Comparison of ENCODE assay signal across 20 cellular contexts in genomic region chr14:28875937-28876910, GRCh38.
DNase-seq lines count a peak whose midpoint lies in the region; ATAC-seq, FAIRE-seq and TF ChIP-seq lines count a peak whose summit lies in the region.
"Had no signal": no experiment of that assay in that cellular context is flagged by ENCODE, and none has a peak within 500 bp of the region (broad histone marks: within the 10 kb centered on the region; RNA-seq: fewer than 3 reads in every experiment).

No MANE protein-coding gene starts in this region.

- H3K9me3 Mint-ChIP-seq in WTC11: no peaks in the 10 kb centered on the region
- H3K9me3 Mint-ChIP-seq: nephron progenitor cell had no signal

- POLR2A ChIA-PET in A549 (lab: Yijun Ruan, JAX) (no interaction called here), WTC11 (lab: Charles Lee) (no interaction called here)

- TF ChIP-seq EP300 in A549 (IDR thresholded peaks at IDR 0.05): no peak

- H3K36me3 ChIP-seq in ascending aorta: no peaks in the 10 kb centered on the region
- H3K36me3 ChIP-seq: lower lobe of right lung, transverse colon had no signal

- WGBS in A549 (ENCODE audit: missing lambda C conversion rate): 46% methylated on average over 7 of the region's 7 CpGs

- H3K4me1 ChIP-seq in A549 (no peaks in the 10 kb centered on the region), ascending aorta (no peaks in the 10 kb centered on the region)
- H3K4me1 ChIP-seq: foreskin keratinocyte, lower lobe of right lung, transverse colon had no signal

- H3K27ac Mint-ChIP-seq in WTC11: no peak overlapping the region
- H3K27ac Mint-ChIP-seq: activated CD4-positive, alpha-beta T cell treated with anti-CD3 and anti-CD28 coated beads for 36 hours; activated naive CD8-positive, alpha-beta T cell; nephron progenitor cell had no signal

- no peak for TF ChIP-seq RAD21 in A549 (conservative IDR thresholded peaks at IDR 0.05 in 1 of 2, IDR thresholded peaks at IDR 0.05 in 1 of 2)

- no peak overlapping the region for H3K4me2 ChIP-seq in A549

- CTCF ChIA-PET in A549 (lab: Yijun Ruan, JAX) (no interaction called here), WTC11 (lab: Charles Lee) (interaction anchor here (1.1 kb wide), 2 partner anchors 102 to 120 kb away, joined by 3 to 5 read pairs; no protein-coding TSS in a partner anchor)

- peak; percentile 36 for FAIRE-seq in A549 (lab: Jason Lieb, UNC)
- FAIRE-seq: endometrium had no signal

- H3K4me1 Mint-ChIP-seq in WTC11: peaks cover 7% of the 10 kb centered on the region
- H3K4me1 Mint-ChIP-seq: activated CD4-positive, alpha-beta T cell treated with anti-CD3 and anti-CD28 coated beads for 36 hours had no signal

- no peak for TF ChIP-seq POLR2A in A549 (IDR thresholded peaks at IDR 0.05; ENCODE audit: low read length)

- H3K4me3 ChIP-seq in A549 (no peak overlapping the region), ascending aorta (no peak overlapping the region)
- H3K4me3 ChIP-seq: lower lobe of right lung, transverse colon had no signal

- H3K9me3 ChIP-seq in A549 (no peaks in the 10 kb centered on the region), ascending aorta (no peaks in the 10 kb centered on the region)
- H3K9me3 ChIP-seq: lower lobe of right lung, transverse colon had no signal

- H3K27ac ChIP-seq in A549: no peak overlapping the region
- H3K27ac ChIP-seq in ascending aorta: no peak overlapping the region
- H3K27ac ChIP-seq: foreskin keratinocyte, lower lobe of right lung, transverse colon had no signal

- ATAC-seq in A549 (no peak), WTC11 (peak; percentile 65)
- ATAC-seq: activated CD4-positive, alpha-beta T cell treated with anti-CD3 and anti-CD28 coated beads for 36 hours; foreskin keratinocyte; lower lobe of right lung; right cardiac atrium had no signal

- intact Hi-C loops in ascending aorta (cut with DNase I): no loop called here

- no peak overlapping the region for H3K4me3 Mint-ChIP-seq in WTC11
- H3K4me3 Mint-ChIP-seq: activated CD4-positive, alpha-beta T cell treated with anti-CD3 and anti-CD28 coated beads for 36 hours; activated naive CD8-positive, alpha-beta T cell; nephron progenitor cell had no signal

- DNase-seq in A549 (ENCODE audit: low read depth in 1 of 2, low spot score in 1 of 2) (no peak), NCI-H128 (lab: John Stamatoyannopoulos, UW; ENCODE audit: unreplicated experiment) (peak; percentile 82), NCI-H2171 treated with DMSO at 0.1 percent for 48 hours (lab: John Stamatoyannopoulos, UW) (peak; percentile 90), WTC11 (ENCODE audit: low spot score) (no peak), ascending aorta (ENCODE audit: low spot score in 2 of 2) (no peak), middle frontal gyrus (ENCODE audit: extremely low spot score, low spot score) (no peak)
- DNase-seq in activated CD4-positive, alpha-beta T cell treated with anti-CD3 and anti-CD28 coated beads, Interleukin-2, amount 50 U/mL, for 4 hours: no peak
- DNase-seq in stimulated activated CD4-positive, alpha-beta T cell treated with anti-CD3 and anti-CD28 coated beads, Interleukin-2, amount 100 ng/mL, for 24 hours: no peak
- DNase-seq: activated CD4-positive, alpha-beta T cell treated with anti-CD3 and anti-CD28 coated beads for 36 hours; central memory CD4-positive, alpha-beta T cell; foreskin keratinocyte; lower lobe of right lung; MV-4-11; nephron progenitor cell; right cardiac atrium; stimulated activated CD4-positive, alpha-beta T cell treated with anti-CD3 and anti-CD28 coated beads, Interleukin-4, amount 100 ng/mL, for 4 hours; T-helper 1 cell; transverse colon had no signal

- no peaks in the 10 kb centered on the region for H3K36me3 Mint-ChIP-seq in WTC11
- H3K36me3 Mint-ChIP-seq: activated naive CD8-positive, alpha-beta T cell had no signal

- H3K27me3 ChIP-seq in ascending aorta: no peaks in the 10 kb centered on the region
- H3K27me3 ChIP-seq: foreskin keratinocyte, transverse colon had no signal

- TF ChIP-seq CTCF in A549 (IDR thresholded peaks at IDR 0.05) (no peak), WTC11 (IDR thresholded peaks at IDR 0.05) (no peak), ascending aorta (IDR thresholded peaks at IDR 0.05) (no peak)

- H3K27me3 Mint-ChIP-seq in WTC11 (ENCODE audit: low read depth): no peaks in the 10 kb centered on the region
- H3K27me3 Mint-ChIP-seq: activated CD4-positive, alpha-beta T cell treated with anti-CD3 and anti-CD28 coated beads for 36 hours; activated naive CD8-positive, alpha-beta T cell had no signal

TF ChIP-seq in A549, 52 proteins besides CTCF, POLR2A, EP300 and RAD21:
- TF ChIP-seq JUNB (IDR thresholded peaks at IDR 0.05) (no peak), JUN (IDR thresholded peaks at IDR 0.05) (no peak), EHMT2 (IDR thresholded peaks at IDR 0.05; ENCODE audit: low read depth) (no peak), BCL3 (IDR thresholded peaks at IDR 0.05) (no peak), RFX5 (IDR thresholded peaks at IDR 0.05) (no peak), RCOR1 (IDR thresholded peaks at IDR 0.05; ENCODE audit: low read depth, low read length) (no peak), CHD4 (IDR thresholded peaks at IDR 0.05; ENCODE audit: borderline replicate concordance) (no peak), FOSL2 (IDR thresholded peaks at IDR 0.05) (no peak), FOSL2 (CRISPR knock-in tag; IDR thresholded peaks at IDR 0.05) (no peak), SMC3 (IDR thresholded peaks at IDR 0.05) (no peak), NFE2L2 (conservative IDR thresholded peaks at IDR 0.05; ENCODE audit: low read length) (no peak), TFCP2L1 (CRISPR knock-in tag; IDR thresholded peaks at IDR 0.05) (no peak), RNF2 (IDR thresholded peaks at IDR 0.05; ENCODE audit: borderline replicate concordance, low read depth) (no peak), CBX8 (IDR thresholded peaks at IDR 0.05) (no peak), ESRRA (IDR thresholded peaks at IDR 0.05; ENCODE audit: borderline replicate concordance, low read length) (no peak), MAZ (IDR thresholded peaks at IDR 0.05; ENCODE audit: borderline replicate concordance, low read depth, low read length) (no peak), ZSCAN20 (CRISPR knock-in tag; IDR thresholded peaks at IDR 0.05) (no peak), POLR2AphosphoS2 (conservative IDR thresholded peaks at IDR 0.05; ENCODE audit: low read length) (no peak), EHF (CRISPR knock-in tag; IDR thresholded peaks at IDR 0.05) (no peak)

TF ChIP-seq in WTC11, 78 proteins besides CTCF, POLR2A, EP300 and RAD21:
- TF ChIP-seq RELA (CRISPR knock-in tag; IDR thresholded peaks at IDR 0.05; ENCODE audit: borderline replicate concordance) (no peak), MYBL2 (CRISPR knock-in tag; IDR thresholded peaks at IDR 0.05) (no peak), ZNF512 (CRISPR knock-in tag; IDR thresholded peaks at IDR 0.05; ENCODE audit: borderline replicate concordance) (no peak), FOXP4 (CRISPR knock-in tag; IDR thresholded peaks at IDR 0.05) (no peak), ATF6 (CRISPR knock-in tag; IDR thresholded peaks at IDR 0.05) (no peak), IRF2 (CRISPR knock-in tag; IDR thresholded peaks at IDR 0.05; ENCODE audit: borderline replicate concordance, low read depth) (no peak), ATF1 (CRISPR knock-in tag; IDR thresholded peaks at IDR 0.05) (no peak), ZNF671 (CRISPR knock-in tag; IDR thresholded peaks at IDR 0.05) (no peak), ZNF232 (CRISPR knock-in tag; IDR thresholded peaks at IDR 0.05) (no peak), MXD4 (CRISPR knock-in tag; IDR thresholded peaks at IDR 0.05; ENCODE audit: borderline replicate concordance) (no peak), NR2C2 (CRISPR knock-in tag; IDR thresholded peaks at IDR 0.05) (no peak)

Comparison
In these comparisons a context has a peak if more than half of its experiments do, and no peak if none do; other contexts are left out.
1. DNase-seq: peak in NCI-H128 (single experiment) and NCI-H2171 treated with DMSO at 0.1 percent for 48 hours (single experiment); none in A549 (0 of 2), WTC11 (single experiment), ascending aorta (0 of 2), activated CD4-positive, alpha-beta T cell treated with anti-CD3 and anti-CD28 coated beads, Interleukin-2, amount 50 U/mL, for 4 hours (0 of 2), stimulated activated CD4-positive, alpha-beta T cell treated with anti-CD3 and anti-CD28 coated beads, Interleukin-2, amount 100 ng/mL, for 24 hours (0 of 2) and middle frontal gyrus (single experiment).